1 cellular context compared by ENCODE assay signal in the genomic region with DNA sequence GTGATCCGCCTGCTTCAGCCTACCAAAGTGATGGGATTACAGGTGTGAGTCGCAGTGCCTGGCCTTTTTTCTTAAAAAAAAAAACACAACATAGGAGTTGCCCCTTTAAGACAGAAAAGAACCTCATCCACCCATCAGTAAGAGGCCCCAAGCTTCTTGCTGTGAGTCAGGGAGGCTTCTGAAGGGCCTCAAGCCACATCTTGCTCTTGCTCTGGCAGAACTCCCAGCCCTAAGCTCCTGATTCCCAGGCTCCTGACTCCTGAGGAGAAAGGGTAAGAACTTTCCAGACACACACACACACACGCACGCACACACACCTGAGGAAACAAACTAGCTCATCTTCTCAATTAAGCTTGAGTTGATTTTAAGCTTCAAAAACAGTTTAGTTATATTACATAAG.
TF ChIP-seq lines count a peak whose summit lies in the region.

No MANE protein-coding gene starts in this region.

TF ChIP-seq in HCT116, 20 proteins besides CTCF, POLR2A, EP300 and RAD21:
- TF ChIP-seq, protein P1, sequence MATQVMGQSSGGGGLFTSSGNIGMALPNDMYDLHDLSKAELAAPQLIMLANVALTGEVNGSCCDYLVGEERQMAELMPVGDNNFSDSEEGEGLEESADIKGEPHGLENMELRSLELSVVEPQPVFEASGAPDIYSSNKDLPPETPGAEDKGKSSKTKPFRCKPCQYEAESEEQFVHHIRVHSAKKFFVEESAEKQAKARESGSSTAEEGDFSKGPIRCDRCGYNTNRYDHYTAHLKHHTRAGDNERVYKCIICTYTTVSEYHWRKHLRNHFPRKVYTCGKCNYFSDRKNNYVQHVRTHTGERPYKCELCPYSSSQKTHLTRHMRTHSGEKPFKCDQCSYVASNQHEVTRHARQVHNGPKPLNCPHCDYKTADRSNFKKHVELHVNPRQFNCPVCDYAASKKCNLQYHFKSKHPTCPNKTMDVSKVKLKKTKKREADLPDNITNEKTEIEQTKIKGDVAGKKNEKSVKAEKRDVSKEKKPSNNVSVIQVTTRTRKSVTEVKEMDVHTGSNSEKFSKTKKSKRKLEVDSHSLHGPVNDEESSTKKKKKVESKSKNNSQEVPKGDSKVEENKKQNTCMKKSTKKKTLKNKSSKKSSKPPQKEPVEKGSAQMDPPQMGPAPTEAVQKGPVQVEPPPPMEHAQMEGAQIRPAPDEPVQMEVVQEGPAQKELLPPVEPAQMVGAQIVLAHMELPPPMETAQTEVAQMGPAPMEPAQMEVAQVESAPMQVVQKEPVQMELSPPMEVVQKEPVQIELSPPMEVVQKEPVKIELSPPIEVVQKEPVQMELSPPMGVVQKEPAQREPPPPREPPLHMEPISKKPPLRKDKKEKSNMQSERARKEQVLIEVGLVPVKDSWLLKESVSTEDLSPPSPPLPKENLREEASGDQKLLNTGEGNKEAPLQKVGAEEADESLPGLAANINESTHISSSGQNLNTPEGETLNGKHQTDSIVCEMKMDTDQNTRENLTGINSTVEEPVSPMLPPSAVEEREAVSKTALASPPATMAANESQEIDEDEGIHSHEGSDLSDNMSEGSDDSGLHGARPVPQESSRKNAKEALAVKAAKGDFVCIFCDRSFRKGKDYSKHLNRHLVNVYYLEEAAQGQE (IDR thresholded peaks at IDR 0.05; ENCODE audit: low read depth) = no peak
- TF ChIP-seq CBX3 (IDR thresholded peaks at IDR 0.05; ENCODE audit: low read depth) = no peak
- no peak for TF ChIP-seq YY1 (IDR thresholded peaks at IDR 0.05; ENCODE audit: extremely low read depth, insufficient replicate concordance, low read depth, low read length)
- TF ChIP-seq, protein P2, sequence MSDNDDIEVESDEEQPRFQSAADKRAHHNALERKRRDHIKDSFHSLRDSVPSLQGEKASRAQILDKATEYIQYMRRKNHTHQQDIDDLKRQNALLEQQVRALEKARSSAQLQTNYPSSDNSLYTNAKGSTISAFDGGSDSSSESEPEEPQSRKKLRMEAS (IDR thresholded peaks at IDR 0.05) = no peak
- TF ChIP-seq ELF1 (IDR thresholded peaks at IDR 0.05; ENCODE audit: borderline replicate concordance, low read depth) = no peak
- no peak for TF ChIP-seq CEBPB (IDR thresholded peaks at IDR 0.05; ENCODE audit: low read depth)
- no peak for TF ChIP-seq EZH2 (IDR thresholded peaks at IDR 0.05)
- TF ChIP-seq SRF (IDR thresholded peaks at IDR 0.05; ENCODE audit: low read depth) = no peak
- TF ChIP-seq SIN3A (IDR thresholded peaks at IDR 0.05; ENCODE audit: low read depth) = no peak
- TF ChIP-seq POLR2AphosphoS5 (IDR thresholded peaks at IDR 0.05; ENCODE audit: low read depth, low read length) = no peak
- no peak for TF ChIP-seq SP1 (IDR thresholded peaks at IDR 0.05; ENCODE audit: low read depth)
- TF ChIP-seq TCF7L2 (IDR thresholded peaks at IDR 0.05; ENCODE audit: borderline replicate concordance, extremely low read depth, insufficient read depth, insufficient read length) = no peak
- no peak for TF ChIP-seq EZH2phosphoT487 (IDR thresholded peaks at IDR 0.05; ENCODE audit: borderline replicate concordance)
- TF ChIP-seq JUND (IDR thresholded peaks at IDR 0.05) = no peak
- no peak for TF ChIP-seq ZFX (IDR thresholded peaks at IDR 0.05)
- no peak for TF ChIP-seq ZNF274 (IDR thresholded peaks at IDR 0.05; ENCODE audit: low read depth, low read length)
- TF ChIP-seq FOSL1 (IDR thresholded peaks at IDR 0.05; ENCODE audit: low read depth) = no peak
- no peak for TF ChIP-seq EGR1 (IDR thresholded peaks at IDR 0.05; ENCODE audit: low read depth)
- TF ChIP-seq, protein P3, sequence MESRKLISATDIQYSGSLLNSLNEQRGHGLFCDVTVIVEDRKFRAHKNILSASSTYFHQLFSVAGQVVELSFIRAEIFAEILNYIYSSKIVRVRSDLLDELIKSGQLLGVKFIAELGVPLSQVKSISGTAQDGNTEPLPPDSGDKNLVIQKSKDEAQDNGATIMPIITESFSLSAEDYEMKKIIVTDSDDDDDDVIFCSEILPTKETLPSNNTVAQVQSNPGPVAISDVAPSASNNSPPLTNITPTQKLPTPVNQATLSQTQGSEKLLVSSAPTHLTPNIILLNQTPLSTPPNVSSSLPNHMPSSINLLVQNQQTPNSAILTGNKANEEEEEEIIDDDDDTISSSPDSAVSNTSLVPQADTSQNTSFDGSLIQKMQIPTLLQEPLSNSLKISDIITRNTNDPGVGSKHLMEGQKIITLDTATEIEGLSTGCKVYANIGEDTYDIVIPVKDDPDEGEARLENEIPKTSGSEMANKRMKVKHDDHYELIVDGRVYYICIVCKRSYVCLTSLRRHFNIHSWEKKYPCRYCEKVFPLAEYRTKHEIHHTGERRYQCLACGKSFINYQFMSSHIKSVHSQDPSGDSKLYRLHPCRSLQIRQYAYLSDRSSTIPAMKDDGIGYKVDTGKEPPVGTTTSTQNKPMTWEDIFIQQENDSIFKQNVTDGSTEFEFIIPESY (IDR thresholded peaks at IDR 0.05; ENCODE audit: extremely low read depth, insufficient replicate concordance, low read length) = no peak
- TF ChIP-seq, protein P4, sequence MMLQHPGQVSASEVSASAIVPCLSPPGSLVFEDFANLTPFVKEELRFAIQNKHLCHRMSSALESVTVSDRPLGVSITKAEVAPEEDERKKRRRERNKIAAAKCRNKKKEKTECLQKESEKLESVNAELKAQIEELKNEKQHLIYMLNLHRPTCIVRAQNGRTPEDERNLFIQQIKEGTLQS (IDR thresholded peaks at IDR 0.05) = no peak
TF ChIP-seq in HCT116: peak in this region for 0.
